In genomic region chr5:124649548-124650501, GRCh38 we compare ENCODE assay signal across 1 cellular context.
TF ChIP-seq lines count a peak whose summit lies in the region.

No MANE protein-coding gene starts in this region.

TF ChIP-seq in GM12878, 131 proteins besides CTCF, POLR2A, EP300 and RAD21 (continued from another document and continues in another):
- TF ChIP-seq RELB (IDR thresholded peaks at IDR 0.05; ENCODE audit: low read depth), result peak; percentile 85
- TF ChIP-seq MAX (IDR thresholded peaks at IDR 0.05; ENCODE audit: low read depth, low read length), result peak; percentile 95
- TF ChIP-seq SIN3A (IDR thresholded peaks at IDR 0.05; ENCODE audit: low read depth, low read length), result no peak
- TF ChIP-seq USF2 (IDR thresholded peaks at IDR 0.05; ENCODE audit: borderline replicate concordance, low read depth, low read length), result peak; percentile 70
- TF ChIP-seq ZBED1 (IDR thresholded peaks at IDR 0.05; ENCODE audit: borderline replicate concordance), result peak; percentile 83
- TF ChIP-seq ZBTB11 (CRISPR knock-in tag; IDR thresholded peaks at IDR 0.05), result no peak
- peak; percentile 51; the same call in 1 of the 2 replicates for TF ChIP-seq CREB1 (IDR thresholded peaks at IDR 0.05; ENCODE audit: low read depth)
- peak; percentile 93 to 94 for TF ChIP-seq BHLHE40 (IDR thresholded peaks at IDR 0.05; ENCODE audit: borderline replicate concordance in 1 of 2, low read depth in 2 of 2, low read length in 1 of 2)
- peak; percentile 22; the same call in 1 of the 2 replicates for TF ChIP-seq SMC3 (IDR thresholded peaks at IDR 0.05; ENCODE audit: borderline replicate concordance, low read length)
- no peak; the same call in 1 of the 2 replicates for TF ChIP-seq CHD1 (IDR thresholded peaks at IDR 0.05; ENCODE audit: low read depth, low read length)
- no peak for TF ChIP-seq BCLAF1 (IDR thresholded peaks at IDR 0.05)
- TF ChIP-seq CEBPZ (IDR thresholded peaks at IDR 0.05; ENCODE audit: low read depth, low read length), result no peak
- TF ChIP-seq SIX5 (IDR thresholded peaks at IDR 0.05; ENCODE audit: low read depth, low read length, severe bottlenecking), result no peak
- TF ChIP-seq ZBTB33 (IDR thresholded peaks at IDR 0.05), result no peak
- no peak; the same call in 1 of the 2 replicates for TF ChIP-seq ESRRA (IDR thresholded peaks at IDR 0.05; ENCODE audit: low read length)
- TF ChIP-seq CUX1 (IDR thresholded peaks at IDR 0.05; ENCODE audit: insufficient replicate concordance, low read depth, low read length), result peak; percentile 80
- TF ChIP-seq SREBF1 (IDR thresholded peaks at IDR 0.05; ENCODE audit: low read length), result peak; percentile 42
- peak; percentile 84 for TF ChIP-seq IKZF1 (conservative IDR thresholded peaks at IDR 0.05)
- TF ChIP-seq STAT1 (conservative IDR thresholded peaks at IDR 0.05), result no peak
- peak; percentile 97 for TF ChIP-seq SPI1 (IDR thresholded peaks at IDR 0.05; ENCODE audit: borderline replicate concordance, insufficient read depth, low read depth, low read length)
- no peak for TF ChIP-seq E4F1 (IDR thresholded peaks at IDR 0.05; ENCODE audit: borderline replicate concordance, partially characterized antibody)
- TF ChIP-seq CBFB (IDR thresholded peaks at IDR 0.05; ENCODE audit: low read depth), result peak; percentile 97
- TF ChIP-seq TBL1XR1 (IDR thresholded peaks at IDR 0.05; ENCODE audit: low read depth, low read length), result peak; percentile 98
- peak; percentile 98 for TF ChIP-seq SKIL (IDR thresholded peaks at IDR 0.05; ENCODE audit: low read depth, poor library complexity, severe bottlenecking)
- no peak for TF ChIP-seq RELA (IDR thresholded peaks at IDR 0.05; ENCODE audit: borderline replicate concordance, partially characterized antibody)
